In genomic region chr2:190360965-190361364, GRCh38 we compare ENCODE assay signal across 17 cellular contexts.
"Had no signal": no experiment of that assay in that cellular context is flagged by ENCODE, and none has a peak within 500 bp of the region (broad histone marks: within the 10 kb centered on the region; RNA-seq: fewer than 3 reads in every experiment).

No MANE protein-coding gene starts in this region.

- H3K9me3 Mint-ChIP-seq: activated B cell treated with CpG ODN at 0.5 μM for 24 hours; activated T-cell treated with anti-CD3 and anti-CD28 coated beads, Interleukin-2, amount 50 U/mL, for 72 hours; stimulated activated naive CD8-positive, alpha-beta T cell treated with anti-CD3 and anti-CD28 coated beads, Interleukin-15, amount 100 ng/mL, for 72 hours had no signal

- H3K4me3 ChIP-seq: colonic mucosa, left lung, prostate gland had no signal

- H3K27me3 Mint-ChIP-seq: activated B cell treated with CpG ODN at 0.5 μM for 24 hours; stimulated activated naive CD8-positive, alpha-beta T cell treated with anti-CD3 and anti-CD28 coated beads, Interleukin-15, amount 100 ng/mL, for 72 hours had no signal

- H3K9me3 ChIP-seq: colonic mucosa, gastroesophageal sphincter, heart left ventricle, left lung, prostate gland, right atrium auricular region, SJCRH30, thoracic aorta, upper lobe of left lung had no signal

- ATAC-seq: esophagus mucosa; gastroesophageal sphincter; heart left ventricle; left lung; stimulated activated naive CD8-positive, alpha-beta T cell treated with anti-CD3 and anti-CD28 coated beads, Interleukin-15, amount 100 ng/mL, for 72 hours had no signal

- H3K36me3 ChIP-seq: brain microvascular endothelial cell, colonic mucosa, prostate gland, thoracic aorta had no signal

- H3K4me1 ChIP-seq: prostate gland had no signal

- DNase-seq: activated B cell treated with CpG ODN at 0.5 μM for 24 hours; activated CD4-positive, alpha-beta T cell treated with anti-CD3 and anti-CD28 coated beads for 4 hours; activated T-cell treated with anti-CD3 and anti-CD28 coated beads, Interleukin-2, amount 50 U/mL, for 72 hours; brain microvascular endothelial cell; central memory CD4-positive, alpha-beta T cell; colonic mucosa; heart left ventricle; left lung; midbrain; SJCRH30; stimulated activated naive CD8-positive, alpha-beta T cell treated with anti-CD3 and anti-CD28 coated beads, Interleukin-15, amount 100 ng/mL, for 72 hours; upper lobe of left lung had no signal

- H3K27me3 ChIP-seq: brain microvascular endothelial cell, colonic mucosa, gastroesophageal sphincter, heart left ventricle, left lung, right atrium auricular region, SJCRH30, upper lobe of left lung had no signal

- H3K27ac ChIP-seq: brain microvascular endothelial cell had no signal
